In genomic region chr10:59873924-59874323, GRCh38 we compare ENCODE assay signal across 11 cellular contexts. TPM values are rescaled to one million over a fixed set of nuclear protein-coding genes. Genes with fewer than 3 reads are reported as not detected.
DNase-seq lines count a peak whose midpoint lies in the region; ATAC-seq, FAIRE-seq and TF ChIP-seq lines count a peak whose summit lies in the region.
"Had no signal": no experiment of that assay in that cellular context is flagged by ENCODE, and none has a peak within 500 bp of the region (broad histone marks: within the 10 kb centered on the region; RNA-seq: fewer than 3 reads in every experiment).

No MANE protein-coding gene starts in this region.

- H2AFZ ChIP-seq in K562 (ENCODE audit: low read depth, low read length), result no peak overlapping the region

- no peak overlapping the region for H3K4me2 ChIP-seq in K562 (ENCODE audit: insufficient read depth, low read length)

- H3K9me3 ChIP-seq in K562 (replicated peaks; ENCODE audit: control insufficient read depth, insufficient read depth, low read depth, low read length), result no peaks in the 10 kb centered on the region
- no peaks in the 10 kb centered on the region for H3K9me3 ChIP-seq in aorta (ENCODE audit: control insufficient read depth, low read length)
- H3K9me3 ChIP-seq in esophagus squamous epithelium, result no peaks in the 10 kb centered on the region

- peaks cover 15% of the 10 kb centered on the region for H4K20me1 ChIP-seq in K562 (replicated peaks; ENCODE audit: control insufficient read depth, insufficient read depth, low read length)

- H3K4me3 ChIP-seq in K562 (no peak overlapping the region), aorta (ENCODE audit: low read length in 2 of 2) (peak overlapping the region in 1 of 2 donors; percentile 36), esophagus squamous epithelium (no peak overlapping the region)

- H3K27ac ChIP-seq in K562 (ENCODE audit: extremely low read depth, low read depth, low read length) (peak overlapping the region; percentile 51; the same call in 1 of the 3 replicates), aorta (ENCODE audit: low read depth in 1 of 2, low read length in 2 of 2) (peak overlapping the region; percentile 23 to 64), esophagus squamous epithelium (peak overlapping the region in 1 of 4 donors; percentile 81)
- H3K27ac ChIP-seq: 22Rv1 had no signal

- peaks cover 2 to 13% of the 10 kb centered on the region in 2 donors for H3K36me3 Mint-ChIP-seq in activated T-cell treated with anti-CD3 and anti-CD28 coated beads, Interleukin-2, amount 50 U/mL, for 72 hours (ENCODE audit: insufficient read depth in 2 of 2)
- H3K36me3 Mint-ChIP-seq in activated T-helper 2 cell treated with anti-CD3 and anti-CD28 coated beads, Interferon-gamma antibody, Interleukin-2, Interleukin-4, amounts not matched to agents 10 μg/mL and 5 μg/mL and 100 μg/mL, durations not matched to agents 14 hours and 24 hours and 36 hours (ENCODE audit: low read depth), result peaks cover 12% of the 10 kb centered on the region

- intact Hi-C loops in K562 (cut with micrococcal nuclease), result no loop called here
- intact Hi-C loops in aorta (cut with DNase I), result loop anchor here in 1 of 2 donors (2.0 kb wide), 1 partner anchor 33 kb away; the partner anchor contains the start of gene CCDC6
- intact Hi-C loops in esophagus squamous epithelium (cut with DNase I), result no loop called here
- intact Hi-C loops in activated T-helper 2 cell treated with anti-CD3 and anti-CD28 coated beads, Interferon-gamma antibody, Interleukin-2, Interleukin-4, amounts not matched to agents 10 μg/mL and 5 μg/mL and 100 μg/mL, durations not matched to agents 14 hours and 24 hours and 36 hours (cut with micrococcal nuclease), result no loop called here

- TF ChIP-seq EP300 in K562 (IDR thresholded peaks at IDR 0.05; ENCODE audit: low read length), result no peak

- H3K27ac Mint-ChIP-seq in activated T-cell treated with anti-CD3 and anti-CD28 coated beads, Interleukin-2, amount 50 U/mL, for 72 hours, result peak overlapping the region; percentile 69
- H3K27ac Mint-ChIP-seq in activated T-helper 2 cell treated with anti-CD3 and anti-CD28 coated beads, Interferon-gamma antibody, Interleukin-2, Interleukin-4, amounts not matched to agents 10 μg/mL and 5 μg/mL and 100 μg/mL, durations not matched to agents 14 hours and 24 hours and 36 hours, result no peak overlapping the region

- no peaks in the 10 kb centered on the region for H3K27me3 Mint-ChIP-seq in activated T-cell treated with anti-CD3 and anti-CD28 coated beads, Interleukin-2, amount 50 U/mL, for 72 hours (ENCODE audit: low read depth)
- H3K27me3 Mint-ChIP-seq in activated T-helper 2 cell treated with anti-CD3 and anti-CD28 coated beads, Interferon-gamma antibody, Interleukin-2, Interleukin-4, amounts not matched to agents 10 μg/mL and 5 μg/mL and 100 μg/mL, durations not matched to agents 14 hours and 24 hours and 36 hours (ENCODE audit: low read depth), result no peaks in the 10 kb centered on the region

- peaks cover 98% of the 10 kb centered on the region for H3K79me2 ChIP-seq in K562 (ENCODE audit: control insufficient read depth, insufficient read depth, low read length)

- H3K9ac ChIP-seq in K562 (ENCODE audit: insufficient read depth in 1 of 2, low read depth in 2 of 2, low read length in 2 of 2), result no peak overlapping the region

- ATAC-seq in activated T-cell treated with anti-CD3 and anti-CD28 coated beads, Interleukin-2, amount 50 U/mL, for 72 hours (replicated peaks in 1 of 2), result no peak
- peak; percentile 61 for ATAC-seq in HG03060 (IDR thresholded peaks at IDR 0.05; ENCODE audit: low read depth, unreplicated experiment)
- no peak for ATAC-seq in K562
- ATAC-seq in aorta (ENCODE audit: low FRiP score), result no peak

- H3K4me1 ChIP-seq in K562 (replicated peaks in 1 of 2; ENCODE audit: control insufficient read depth in 2 of 2, insufficient read depth in 2 of 2, low read length in 2 of 2) (peaks cover 0 to 50% of the 10 kb centered on the region in 2 experiments; a peak in 4 of 5 replicates), aorta (ENCODE audit: control insufficient read depth in 1 of 2, insufficient read depth in 2 of 2, low read length in 2 of 2) (peaks cover 2 to 14% of the 10 kb centered on the region in 2 donors), esophagus squamous epithelium (peaks cover 9 to 84% (median 25%) of the 10 kb centered on the region in 3 donors)

- no peak for TF ChIP-seq RAD21 in K562 (CRISPR knock-in tag; conservative IDR thresholded peaks at IDR 0.05 in 1 of 2, IDR thresholded peaks at IDR 0.05 in 1 of 2)

- in situ Hi-C loops in K562 (cut with MboI), result no loop called here

- no peak for TF ChIP-seq CTCF in K562 (IDR thresholded peaks at IDR 0.05 in 2 of 3, conservative IDR thresholded peaks at IDR 0.05 in 1 of 3; ENCODE audit: insufficient read depth in 2 of 3, low read depth in 1 of 3, low read length in 3 of 3)
- no peak for TF ChIP-seq CTCF in esophagus squamous epithelium (IDR thresholded peaks at IDR 0.05)

- no peak for DNase-seq in activated T-cell treated with anti-CD3 and anti-CD28 coated beads, Interleukin-2, amount 50 U/mL, for 72 hours
- DNase-seq in activated T-cell treated with anti-CD3 and anti-CD28 coated beads, Interleukin-2, amount 50 U/mL, for 48 hours, result no peak
- DNase-seq in K562 (ENCODE audit: extremely low read depth in 1 of 4, low spot score in 3 of 4), result no peak
- no peak for DNase-seq in aorta
- DNase-seq in HUDEP-2 (lab: John Stamatoyannopoulos, UW; ENCODE audit: unreplicated experiment in 76 of 76), result no peak
- no peak for DNase-seq in esophagus squamous epithelium (lab: John Stamatoyannopoulos, UW)
- DNase-seq in activated T-helper 2 cell treated with anti-CD3 and anti-CD28 coated beads, Interferon-gamma antibody, Interleukin-2, Interleukin-4, amounts not matched to agents 10 μg/mL and 5 μg/mL and 100 μg/mL, durations not matched to agents 14 hours and 24 hours and 36 hours (ENCODE audit: low spot score), result no peak
- DNase-seq: NCI-H526 had no signal

- CTCF ChIA-PET in K562 (lab: Yijun Ruan, JAX; ENCODE audit: low intra/inter-chr PET ratio), result no interaction called here

- H3K27me3 ChIP-seq in K562 (ENCODE audit: control insufficient read depth in 2 of 2, insufficient read depth in 2 of 2, low read length in 2 of 2), result no peaks in the 10 kb centered on the region
- no peaks in the 10 kb centered on the region for H3K27me3 ChIP-seq in aorta (ENCODE audit: control insufficient read depth in 1 of 2, insufficient read depth in 2 of 2, low read length in 1 of 2)
- H3K27me3 ChIP-seq in esophagus squamous epithelium, result no peaks in the 10 kb centered on the region

- TF ChIP-seq POLR2A in K562 (conservative IDR thresholded peaks at IDR 0.05) (no peak), esophagus squamous epithelium (IDR thresholded peaks at IDR 0.05) (no peak)

- peak overlapping the region in 1 of 2 donors; percentile 13 for H3K4me3 Mint-ChIP-seq in activated T-cell treated with anti-CD3 and anti-CD28 coated beads, Interleukin-2, amount 50 U/mL, for 72 hours
- no peak overlapping the region for H3K4me3 Mint-ChIP-seq in activated T-helper 2 cell treated with anti-CD3 and anti-CD28 coated beads, Interferon-gamma antibody, Interleukin-2, Interleukin-4, amounts not matched to agents 10 μg/mL and 5 μg/mL and 100 μg/mL, durations not matched to agents 14 hours and 24 hours and 36 hours (ENCODE audit: low read depth)

- no peaks in the 10 kb centered on the region for H3K9me1 ChIP-seq in K562 (ENCODE audit: control insufficient read depth, insufficient read depth, low read length)

- POLR2A ChIA-PET in K562 (lab: Yijun Ruan, JAX), result interaction anchor here (2.3 to 3.2 kb wide), 2 partner anchors 10 to 20 kb away, joined by 11 to 18 read pairs; no protein-coding TSS in a partner anchor

- FAIRE-seq in K562 (lab: Jason Lieb, UNC), result no peak
- FAIRE-seq: G401.6 had no signal

- no TSS peak for BruUV-seq in K562 (replicated peaks; lab: Mats Ljungman, UMichigan)

- H3K9me3 Mint-ChIP-seq in activated T-cell treated with anti-CD3 and anti-CD28 coated beads, Interleukin-2, amount 50 U/mL, for 72 hours, result peaks cover 0 to 1% of the 10 kb centered on the region in 2 donors
- no peaks in the 10 kb centered on the region for H3K9me3 Mint-ChIP-seq in activated T-helper 2 cell treated with anti-CD3 and anti-CD28 coated beads, Interferon-gamma antibody, Interleukin-2, Interleukin-4, amounts not matched to agents 10 μg/mL and 5 μg/mL and 100 μg/mL, durations not matched to agents 14 hours and 24 hours and 36 hours

- H3K36me3 ChIP-seq in K562 (ENCODE audit: control insufficient read depth, insufficient read depth, low read length) (no peaks in the 10 kb centered on the region), aorta (ENCODE audit: control insufficient read depth in 1 of 2, insufficient read depth in 2 of 2, low read length in 1 of 2) (no peaks in the 10 kb centered on the region), esophagus squamous epithelium (no peaks in the 10 kb centered on the region)

- 80% methylated on average over 4 of the region's 4 CpGs for WGBS in K562 (ENCODE audit: insufficient coverage, low coverage, missing lambda C conversion rate)
- 64 to 80% methylated on average over 4 of the region's 4 CpGs for WGBS in aorta, 2 donors
- WGBS in esophagus squamous epithelium, 2 donors, result 64 to 66% methylated on average over 4 of the region's 4 CpGs

- H3K4me1 Mint-ChIP-seq in activated T-cell treated with anti-CD3 and anti-CD28 coated beads, Interleukin-2, amount 50 U/mL, for 72 hours (ENCODE audit: low read depth), result peaks cover 83% of the 10 kb centered on the region
- peaks cover 64% of the 10 kb centered on the region for H3K4me1 Mint-ChIP-seq in activated T-helper 2 cell treated with anti-CD3 and anti-CD28 coated beads, Interferon-gamma antibody, Interleukin-2, Interleukin-4, amounts not matched to agents 10 μg/mL and 5 μg/mL and 100 μg/mL, durations not matched to agents 14 hours and 24 hours and 36 hours (ENCODE audit: low read depth)

RNA-seq across cellular contexts. Expression of gene CCDC6, which starts 32.4 kb away (rescaled TPM):
- 100 to 1,000 TPM in 1 of 2 donors, 10 to 100 TPM in 1; 77.7 to 107 TPM for total RNA-seq in activated T-cell treated with anti-CD3 and anti-CD28 coated beads, Interleukin-2, amount 50 U/mL, for 72 hours
- total RNA-seq in K562 (2011; cell fraction: chromatin; rRNA removed; ENCODE audit: low replicate concordance), result 10.1 and 39.9 TPM in 2 replicates
- 6.3 and 11.8 TPM in 2 replicates for total RNA-seq in K562 (2011; cell fraction: nucleolus; rRNA removed)
- total RNA-seq in K562 (2011; cell fraction: nucleoplasm; rRNA removed), result 20.5 and 31.5 TPM in 2 replicates
- total RNA-seq in K562 (2014; rRNA removed) (13.4 and 15.9 TPM in 2 replicates), K562 (2014; rRNA removed; fragmentation: Illumina TruSeq; extraction: Trizol) (22.6 and 24.1 TPM in 2 replicates), K562 (2015; rRNA removed; fragmentation: Illumina TruSeq; extraction: Trizol) (20.6 and 20.9 TPM in 2 replicates), K562 (2021) (41.0 and 42.4 TPM in 2 replicates), aorta (10 to 100 TPM; 78.0 to 90.0 TPM), esophagus squamous epithelium (10 to 100 TPM; 52.5 to 65.8 (median 57.7) TPM)
- polyA plus RNA-seq in K562 (2011; rRNA removed) (21.9 and 23.4 TPM in 2 replicates), K562 (2014; fragmentation: Illumina TruSeq; extraction: Trizol) (22.7 and 27.8 TPM in 2 replicates), K562 (2014; fragmentation: Nextera tagmentation; extraction: Ambion mirVana) (10 to 100 TPM; 10.4 to 12.7 TPM), K562 (2014; rRNA removed) (16.0 and 18.4 TPM in 2 replicates), aorta (10 to 100 TPM; 21.8 to 25.3 TPM)
- polyA plus RNA-seq in K562 (2011; cell fraction: cytosol; rRNA removed), result 17.6 and 19.3 TPM in 2 replicates
- polyA plus RNA-seq in K562 (2011; cell fraction: nucleus; rRNA removed), result 11.8 and 16.6 TPM in 2 replicates
- 14.5 and 19.0 TPM in 2 replicates for polyA plus RNA-seq in K562 (2012)
- polyA minus RNA-seq in K562 (2011; rRNA and poly(A)+ RNA removed), result 54.4 and 56.6 TPM in 2 replicates
- polyA minus RNA-seq in K562 (2011; cell fraction: cytosol; rRNA and poly(A)+ RNA removed), result 24.9 and 32.8 TPM in 2 replicates
- 14.0 and 25.5 TPM in 2 replicates for polyA minus RNA-seq in K562 (2011; cell fraction: nucleus; rRNA and poly(A)+ RNA removed)
- total RNA-seq in activated T-helper 2 cell treated with anti-CD3 and anti-CD28 coated beads, Interferon-gamma antibody, Interleukin-2, Interleukin-4, amounts not matched to agents 10 μg/mL and 5 μg/mL and 100 μg/mL, durations not matched to agents 14 hours and 24 hours and 36 hours, result 61.5 and 63.1 TPM in 2 replicates
